25 cellular contexts compared by ENCODE assay signal in genomic region chr3:131749826-131750225, GRCh38.
"Had no signal": no experiment of that assay in that cellular context is flagged by ENCODE, and none has a peak within 500 bp of the region (broad histone marks: within the 10 kb centered on the region; RNA-seq: fewer than 3 reads in every experiment).

No MANE protein-coding gene starts in this region.

- H2AFZ ChIP-seq: hepatocyte had no signal

- H3K4me3 ChIP-seq: colonic mucosa, coronary artery, dorsolateral prefrontal cortex, esophagus muscularis mucosa, esophagus squamous epithelium, gastrocnemius medialis, gastroesophageal sphincter, heart left ventricle, heart right ventricle, hepatocyte had no signal

- H3K4me3 Mint-ChIP-seq: dendritic cell treated with granulocyte-macrophage colony-stimulating factor and Interleukin-4, amounts not matched to agents 40 ng/mL and 50 ng/mL, for 4 days; effector memory CD8-positive, alpha-beta T cell had no signal

- H3K79me2 ChIP-seq: hepatocyte had no signal

- H3K9me3 Mint-ChIP-seq: dendritic cell treated with granulocyte-macrophage colony-stimulating factor and Interleukin-4, amounts not matched to agents 40 ng/mL and 50 ng/mL, for 4 days had no signal

- H3K9me3 ChIP-seq: colonic mucosa, esophagus muscularis mucosa, esophagus squamous epithelium, gastrocnemius medialis, gastroesophageal sphincter, heart right ventricle had no signal

- H3K36me3 ChIP-seq: colonic mucosa, esophagus muscularis mucosa, esophagus squamous epithelium, gastrocnemius medialis, gastroesophageal sphincter, heart left ventricle, heart right ventricle had no signal

- DNase-seq: colonic mucosa; cortex of kidney; dermis blood vessel endothelial cell; dorsolateral prefrontal cortex; effector CD4-positive, alpha-beta T cell; effector CD8-positive, alpha-beta T cell; effector memory CD4-positive, alpha-beta T cell; effector memory CD8-positive, alpha-beta T cell; erythroblast; esophagus squamous epithelium; foreskin fibroblast; foreskin keratinocyte; foreskin melanocyte; gastrocnemius medialis; glutamatergic neuron; head of caudate nucleus; heart left ventricle; heart right ventricle had no signal

- H3K27ac ChIP-seq: colonic mucosa, coronary artery, dorsolateral prefrontal cortex, epithelial cell of prostate, esophagus muscularis mucosa, esophagus squamous epithelium, foreskin keratinocyte, gastrocnemius medialis, gastroesophageal sphincter, heart left ventricle, heart right ventricle, hepatocyte had no signal

- H3K27ac Mint-ChIP-seq: dendritic cell treated with granulocyte-macrophage colony-stimulating factor and Interleukin-4, amounts not matched to agents 40 ng/mL and 50 ng/mL, for 4 days; effector memory CD8-positive, alpha-beta T cell had no signal

- H3K4me2 ChIP-seq: hepatocyte had no signal

- H3K27me3 ChIP-seq: colonic mucosa, dorsolateral prefrontal cortex, esophagus muscularis mucosa, esophagus squamous epithelium, foreskin keratinocyte, gastrocnemius medialis, gastroesophageal sphincter, heart left ventricle, heart right ventricle, hepatocyte had no signal

- H3K4me1 ChIP-seq: colonic mucosa, esophagus muscularis mucosa, esophagus squamous epithelium, foreskin keratinocyte, gastrocnemius medialis, gastroesophageal sphincter, heart left ventricle, heart right ventricle had no signal

- ATAC-seq: effector memory CD8-positive, alpha-beta T cell; esophagus mucosa; foreskin keratinocyte; gastrocnemius medialis; gastroesophageal sphincter; heart left ventricle; heart right ventricle had no signal
